8 cellular contexts compared by ENCODE assay signal in genomic region chr16:15219679-15220611, GRCh38.
DNase-seq lines count a peak whose midpoint lies in the region; ATAC-seq and TF ChIP-seq lines count a peak whose summit lies in the region.
"Not testable (repeated sequence)": the region's sequence is repeated elsewhere in the genome, so short reads cannot be mapped to it uniquely, and the experiment has no call there.

No MANE protein-coding gene starts in this region.

- peak; percentile 37 to 65 (median 58); a peak in 5 of 6 replicates for TF ChIP-seq CTCF in HCT116 (IDR thresholded peaks at IDR 0.05 in 2 of 3, conservative IDR thresholded peaks at IDR 0.05 in 1 of 3; ENCODE audit: borderline replicate concordance in 1 of 3, insufficient read depth in 1 of 3, low read depth in 2 of 3, low read length in 2 of 3)
- TF ChIP-seq CTCF in cardiac fibroblast (IDR thresholded peaks at IDR 0.05; ENCODE audit: low read depth, low read length) = peak; percentile 65
- TF ChIP-seq CTCF in cardiac muscle cell (IDR thresholded peaks at IDR 0.05; ENCODE audit: low read depth, low read length) = peak; percentile 53

- not testable (repeated sequence) for H3K36me3 Mint-ChIP-seq in activated CD4-positive, alpha-beta T cell treated with anti-CD3 and anti-CD28 coated beads, Interleukin-2, amount 10 ng/mL, durations not matched to agents 24 days and 14 days (ENCODE audit: low read depth); naive thymus-derived CD4-positive, alpha-beta T cell

- not testable (repeated sequence) for TF ChIP-seq POLR2A in HCT116 (IDR thresholded peaks at IDR 0.05; ENCODE audit: borderline replicate concordance, extremely low read depth, insufficient read depth, insufficient read length)

- H2AFZ ChIP-seq in HCT116 (ENCODE audit: low read depth, low read length, poor library complexity, severe bottlenecking) = not testable (repeated sequence)

- H3K27ac Mint-ChIP-seq in activated CD4-positive, alpha-beta T cell treated with anti-CD3 and anti-CD28 coated beads, Interleukin-2, amount 10 ng/mL, durations not matched to agents 24 days and 14 days; naive thymus-derived CD4-positive, alpha-beta T cell; stimulated activated naive CD8-positive, alpha-beta T cell treated with anti-CD3 and anti-CD28 coated beads, Interleukin-15, amount 100 ng/mL, for 72 hours: not testable (repeated sequence)

- not testable (repeated sequence) for H3K36me3 ChIP-seq in HCT116 (ENCODE audit: control insufficient read depth in 1 of 2, insufficient read depth in 2 of 2, low read length in 2 of 2); cardiac muscle cell; naive thymus-derived CD4-positive, alpha-beta T cell (ENCODE audit: control insufficient read depth in 2 of 3, insufficient read depth in 3 of 3, low read length in 3 of 3)

- ATAC-seq in HCT116 = peak; percentile 87
- ATAC-seq in naive thymus-derived CD4-positive, alpha-beta T cell = peak; percentile 73
- peak; percentile 73 for ATAC-seq in stimulated activated naive CD8-positive, alpha-beta T cell treated with anti-CD3 and anti-CD28 coated beads, Interleukin-15, amount 100 ng/mL, for 72 hours

- not testable (repeated sequence) for H3K27me3 Mint-ChIP-seq in activated CD4-positive, alpha-beta T cell treated with anti-CD3 and anti-CD28 coated beads, Interleukin-2, amount 10 ng/mL, durations not matched to agents 24 days and 14 days; naive thymus-derived CD4-positive, alpha-beta T cell; stimulated activated naive CD8-positive, alpha-beta T cell treated with anti-CD3 and anti-CD28 coated beads, Interleukin-15, amount 100 ng/mL, for 72 hours

- not testable (repeated sequence) for H3K4me3 ChIP-seq in HCT116 (replicated peaks in 1 of 2; ENCODE audit: low read depth in 1 of 2, low read length in 2 of 2); cardiac fibroblast (replicated peaks in 1 of 2; ENCODE audit: low read depth in 2 of 2, low read length in 2 of 2); cardiac muscle cell; naive thymus-derived CD4-positive, alpha-beta T cell (ENCODE audit: low read length)

- not testable (repeated sequence) for H3K9ac ChIP-seq in HCT116 (ENCODE audit: low read length)

- not testable (repeated sequence) for H4K20me1 ChIP-seq in HCT116 (ENCODE audit: insufficient read depth)

- CTCF ChIA-PET in HCT116 (lab: Charles Lee) = not testable (repeated sequence)
- CTCF ChIA-PET in naive thymus-derived CD4-positive, alpha-beta T cell (lab: Charles Lee) = interaction anchor here (0.7 kb wide), 1 partner anchor 840 kb away, joined by 3 read pairs; no protein-coding TSS in a partner anchor

- H3K27ac ChIP-seq in HCT116 (ENCODE audit: low read depth, low read length); cardiac muscle cell; naive thymus-derived CD4-positive, alpha-beta T cell (ENCODE audit: low read depth, low read length): not testable (repeated sequence)

- RAD21 ChIA-PET in HCT116 (lab: Charles Lee; ENCODE audit: low non-redundant PET in 1 of 2, low total read pairs in 2 of 2, uncharacterized antibody in 2 of 2, unreplicated experiment in 2 of 2) = not testable (repeated sequence)

- H3K79me2 ChIP-seq in HCT116 (ENCODE audit: insufficient read depth, low read length) = not testable (repeated sequence)

- not testable (repeated sequence) for H3K9me3 Mint-ChIP-seq in activated CD4-positive, alpha-beta T cell treated with anti-CD3 and anti-CD28 coated beads, Interleukin-2, amount 10 ng/mL, durations not matched to agents 24 days and 14 days; naive thymus-derived CD4-positive, alpha-beta T cell; stimulated activated naive CD8-positive, alpha-beta T cell treated with anti-CD3 and anti-CD28 coated beads, Interleukin-15, amount 100 ng/mL, for 72 hours

- H3K9me2 ChIP-seq in HCT116 (ENCODE audit: insufficient read depth) = not testable (repeated sequence)

- in situ Hi-C loops in Caki2 (cut with HindIII; ENCODE audit: low pct_unique_long_range_greater_than_20kb, low sequenced_read_pairs) = not testable (repeated sequence)

- DNase-seq in Caki2 (ENCODE audit: low read depth) = peak; percentile 25
- DNase-seq in HCT116 (ENCODE audit: low read depth, low spot score) = not testable (repeated sequence)
- DNase-seq in NCI-H2196 (lab: John Stamatoyannopoulos, UW; ENCODE audit: unreplicated experiment) = peak; percentile 2
- peak; percentile 60 for DNase-seq in activated CD4-positive, alpha-beta T cell treated with anti-CD3 and anti-CD28 coated beads, Interleukin-2, amount 10 ng/mL, durations not matched to agents 24 days and 14 days
- peak; percentile 3 to 8 for DNase-seq in cardiac fibroblast (ENCODE audit: low read depth in 2 of 2)
- peak in 1 of 2 donors; percentile 22 for DNase-seq in cardiac muscle cell (ENCODE audit: low read depth in 1 of 2, low spot score in 1 of 2)
- DNase-seq in naive thymus-derived CD4-positive, alpha-beta T cell = peak in 5 of 9 donors; percentile 10 to 38 (median 18)
- peak; percentile 7 to 12 for DNase-seq in stimulated activated naive CD8-positive, alpha-beta T cell treated with anti-CD3 and anti-CD28 coated beads, Interleukin-15, amount 100 ng/mL, for 72 hours

- H3K9me3 ChIP-seq in HCT116 (ENCODE audit: control insufficient read depth in 1 of 2, insufficient read depth in 1 of 2, low read depth in 1 of 2, low read length in 2 of 2); cardiac muscle cell (ENCODE audit: low read depth); naive thymus-derived CD4-positive, alpha-beta T cell (ENCODE audit: control insufficient read depth in 2 of 3, low read length in 3 of 3): not testable (repeated sequence)

- intact Hi-C loops in HCT116 (cut with micrococcal nuclease); activated CD4-positive, alpha-beta T cell treated with anti-CD3 and anti-CD28 coated beads, Interleukin-2, amount 10 ng/mL, durations not matched to agents 24 days and 14 days (cut with micrococcal nuclease): not testable (repeated sequence)
- intact Hi-C loops in naive thymus-derived CD4-positive, alpha-beta T cell (cut with micrococcal nuclease) = loop anchor here in 1 of 2 donors (10.0 kb wide), 1 partner anchor 125 kb away; the partner anchor contains the start of gene RRN3

- not testable (repeated sequence) for H3K4me3 Mint-ChIP-seq in activated CD4-positive, alpha-beta T cell treated with anti-CD3 and anti-CD28 coated beads, Interleukin-2, amount 10 ng/mL, durations not matched to agents 24 days and 14 days; naive thymus-derived CD4-positive, alpha-beta T cell; stimulated activated naive CD8-positive, alpha-beta T cell treated with anti-CD3 and anti-CD28 coated beads, Interleukin-15, amount 100 ng/mL, for 72 hours

- H3K4me1 Mint-ChIP-seq in activated CD4-positive, alpha-beta T cell treated with anti-CD3 and anti-CD28 coated beads, Interleukin-2, amount 10 ng/mL, durations not matched to agents 24 days and 14 days; naive thymus-derived CD4-positive, alpha-beta T cell; stimulated activated naive CD8-positive, alpha-beta T cell treated with anti-CD3 and anti-CD28 coated beads, Interleukin-15, amount 100 ng/mL, for 72 hours: not testable (repeated sequence)

- H3K4me2 ChIP-seq in HCT116 (ENCODE audit: low read length) = not testable (repeated sequence)

- POLR2A ChIA-PET in HCT116 (lab: Charles Lee); naive thymus-derived CD4-positive, alpha-beta T cell (lab: Charles Lee): not testable (repeated sequence)

- peak; percentile 69 for TF ChIP-seq RAD21 in HCT116 (IDR thresholded peaks at IDR 0.05; ENCODE audit: low read depth)

- not testable (repeated sequence) for BruUV-seq in HCT116 (replicated peaks; lab: Mats Ljungman, UMichigan)

- not testable (repeated sequence) for H3K27me3 ChIP-seq in HCT116 (ENCODE audit: insufficient read depth, low read length); cardiac muscle cell; naive thymus-derived CD4-positive, alpha-beta T cell (ENCODE audit: control insufficient read depth in 2 of 2, insufficient read depth in 2 of 2, low read length in 2 of 2)

- not testable (repeated sequence) for H3K4me1 ChIP-seq in HCT116 (ENCODE audit: control insufficient read depth in 1 of 2, insufficient read depth in 2 of 2, low read length in 2 of 2); cardiac muscle cell (ENCODE audit: low read depth); naive thymus-derived CD4-positive, alpha-beta T cell (ENCODE audit: control insufficient read depth in 2 of 2, insufficient read depth in 2 of 2, low read length in 2 of 2)
